In the genomic region with DNA sequence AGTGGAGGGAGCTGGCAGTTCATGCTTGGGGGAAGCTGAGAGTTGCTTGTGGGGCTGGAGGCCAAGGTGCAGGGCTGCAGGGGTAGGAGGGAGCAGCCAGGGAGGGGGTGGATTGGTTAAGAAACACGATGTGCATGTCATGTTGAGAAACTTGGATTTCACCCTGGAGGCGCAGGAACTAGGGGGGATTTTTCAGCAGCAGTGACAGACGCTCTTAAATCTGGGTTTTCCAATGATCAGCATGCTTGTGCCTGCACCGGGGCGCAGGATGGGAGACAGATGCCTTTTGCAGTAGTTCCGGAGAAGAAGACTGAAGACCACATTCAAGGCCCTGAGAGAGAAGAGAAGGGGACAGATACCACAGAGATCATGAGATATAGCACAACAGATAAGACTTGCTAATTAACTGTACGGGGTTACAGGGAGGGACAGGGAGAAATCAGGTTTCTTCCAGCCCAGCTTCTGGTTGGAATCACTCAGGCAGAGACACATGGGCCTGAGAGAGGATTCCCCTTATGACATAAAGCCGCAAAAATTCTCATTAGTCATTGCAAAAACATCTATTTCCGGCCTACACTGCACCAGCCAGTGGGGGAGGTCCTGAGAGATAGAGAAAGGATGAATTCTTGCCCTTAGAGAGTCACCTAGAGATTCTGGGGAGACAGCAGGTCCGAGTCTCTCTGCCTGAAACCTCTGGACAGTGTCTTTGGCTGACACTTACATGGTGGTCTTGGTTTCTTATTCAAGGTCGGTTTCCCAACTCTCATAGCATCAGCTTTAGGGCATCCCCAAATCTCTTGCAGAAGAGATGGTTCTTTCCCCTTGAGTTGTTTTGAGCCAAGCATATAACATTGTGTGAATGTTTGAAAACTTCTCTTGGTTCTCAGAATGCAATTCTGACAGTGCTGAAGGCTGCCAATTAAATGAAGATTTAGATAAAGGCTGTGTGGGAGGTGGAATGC, we compare ENCODE assay signal across 9 cellular contexts. TPM values are rescaled to one million over a fixed set of nuclear protein-coding genes. Genes with fewer than 3 reads are reported as not detected.
DNase-seq lines count a peak whose midpoint lies in the region; ATAC-seq and TF ChIP-seq lines count a peak whose summit lies in the region.
"Had no signal": no experiment of that assay in that cellular context is flagged by ENCODE, and none has a peak within 500 bp of the region (broad histone marks: within the 10 kb centered on the region; RNA-seq: fewer than 3 reads in every experiment).

No MANE protein-coding gene starts in this region.

- H3K27me3 ChIP-seq in SK-N-SH (ENCODE audit: insufficient read depth) (no peaks in the 10 kb centered on the region), thyroid gland (no peaks in the 10 kb centered on the region)
- H3K27me3 ChIP-seq in naive thymus-derived CD4-positive, alpha-beta T cell (ENCODE audit: control insufficient read depth in 2 of 2, insufficient read depth in 2 of 2, low read length in 2 of 2), result no peaks in the 10 kb centered on the region

- H2AFZ ChIP-seq in SK-N-SH (ENCODE audit: low read depth), result no peak overlapping the region

- CTCF ChIA-PET in SK-N-SH (lab: Yijun Ruan, JAX), result no interaction called here
- CTCF ChIA-PET in MCF 10A (lab: Yijun Ruan, JAX), result interaction anchor here (0.6 to 6.4 kb wide), 5 partner anchors 13 to 106 kb away, joined by 3 to 87 read pairs (median 3); no protein-coding TSS in a partner anchor
- CTCF ChIA-PET in naive thymus-derived CD4-positive, alpha-beta T cell (lab: Charles Lee), result no interaction called here

- no peaks in the 10 kb centered on the region for H3K9me2 ChIP-seq in SK-N-SH

- BruUV-seq in MCF 10A (replicated peaks; lab: Mats Ljungman, UMichigan), result TSS peak; percentile 71

- H3K27ac ChIP-seq in SK-N-SH (ENCODE audit: low read depth in 2 of 2, low read length in 1 of 2) (peak overlapping the region; percentile 75 to 96; a peak in 3 of 4 replicates), thyroid gland (no peak overlapping the region), coronary artery (peak overlapping the region in 1 of 2 donors; percentile 7)
- H3K27ac ChIP-seq in naive thymus-derived CD4-positive, alpha-beta T cell (ENCODE audit: low read depth, low read length), result peak overlapping the region; percentile 57
- H3K27ac ChIP-seq: lower lobe of right lung had no signal

- H3F3A ChIP-seq in SK-N-SH (replicated peaks; ENCODE audit: insufficient read depth), result peaks cover 52% of the 10 kb centered on the region

- peak in 1 of 2 experiments; percentile 95; a peak in 2 of 4 replicates for TF ChIP-seq EP300 in SK-N-SH (IDR thresholded peaks at IDR 0.05; ENCODE audit: borderline replicate concordance in 1 of 2, low read depth in 1 of 2, low read length in 1 of 2)

- TF ChIP-seq POLR2A in thyroid gland (IDR thresholded peaks at IDR 0.05), result no peak

- peaks cover 4% of the 10 kb centered on the region for H3K36me3 Mint-ChIP-seq in MCF 10A (ENCODE audit: insufficient read depth, unreplicated experiment)
- H3K36me3 Mint-ChIP-seq in naive thymus-derived CD4-positive, alpha-beta T cell, result peaks cover 0 to 16% (median 0%) of the 10 kb centered on the region in 5 donors

- ATAC-seq in HG03095 (IDR thresholded peaks at IDR 0.05; ENCODE audit: unreplicated experiment), result peak; percentile 75
- peak; percentile 70 for ATAC-seq in naive thymus-derived CD4-positive, alpha-beta T cell

- no peak for TF ChIP-seq RAD21 in SK-N-SH (IDR thresholded peaks at IDR 0.05; ENCODE audit: low read length)

- H3K9me3 Mint-ChIP-seq in MCF 10A (ENCODE audit: unreplicated experiment), result no peaks in the 10 kb centered on the region
- peaks cover 0 to 10% (median 0%) of the 10 kb centered on the region in 11 donors for H3K9me3 Mint-ChIP-seq in naive thymus-derived CD4-positive, alpha-beta T cell

- H3K79me2 ChIP-seq in SK-N-SH (ENCODE audit: insufficient read depth), result peaks cover 56% of the 10 kb centered on the region

- intact Hi-C loops in MCF 10A (cut with micrococcal nuclease) (loop anchor here (5.0 kb wide), 2 partner anchors 43 to 688 kb away; no protein-coding TSS in a partner anchor), thyroid gland (cut with DNase I) (no loop called here)
- intact Hi-C loops in naive thymus-derived CD4-positive, alpha-beta T cell (cut with micrococcal nuclease), result loop anchor here (2.0 to 10.0 kb wide), 6 partner anchors 17 to 1659 kb away; a partner anchor contains a TSS

- H3K9ac ChIP-seq in SK-N-SH, result peak overlapping the region; percentile 72

- H3K27ac Mint-ChIP-seq in MCF 10A (ENCODE audit: low read depth, unreplicated experiment), result peak overlapping the region; percentile 88
- peak overlapping the region; percentile 48 to 95 (median 87) for H3K27ac Mint-ChIP-seq in naive thymus-derived CD4-positive, alpha-beta T cell

- POLR2A ChIA-PET in SK-N-SH (lab: Yijun Ruan, JAX) (no interaction called here), MCF 10A (lab: Yijun Ruan, JAX) (interaction anchor here (0.6 to 2.8 kb wide), 7 partner anchors 13 to 1990 kb away, joined by 3 to 14 read pairs (median 3); no protein-coding TSS in a partner anchor)
- POLR2A ChIA-PET in naive thymus-derived CD4-positive, alpha-beta T cell (lab: Charles Lee), result no interaction called here

- H3K27me3 Mint-ChIP-seq in MCF 10A (ENCODE audit: insufficient read depth, unreplicated experiment), result no peaks in the 10 kb centered on the region
- no peaks in the 10 kb centered on the region for H3K27me3 Mint-ChIP-seq in naive thymus-derived CD4-positive, alpha-beta T cell

- TF ChIP-seq CTCF in SK-N-SH (IDR thresholded peaks at IDR 0.05), result no peak
- TF ChIP-seq CTCF in MCF 10A (IDR thresholded peaks at IDR 0.05; ENCODE audit: unreplicated experiment), result no peak
- no peak for TF ChIP-seq CTCF in thyroid gland (IDR thresholded peaks at IDR 0.05)
- TF ChIP-seq CTCF in coronary artery (IDR thresholded peaks at IDR 0.05), result no peak

- H3K36me3 ChIP-seq in SK-N-SH (replicated peaks in 1 of 2; ENCODE audit: control insufficient read depth in 1 of 2, insufficient read depth in 2 of 2, low read length in 1 of 2) (no peaks in the 10 kb centered on the region), thyroid gland (no peaks in the 10 kb centered on the region)
- H3K36me3 ChIP-seq in naive thymus-derived CD4-positive, alpha-beta T cell (ENCODE audit: control insufficient read depth in 2 of 3, insufficient read depth in 3 of 3, low read length in 3 of 3), result no peaks in the 10 kb centered on the region
- H3K36me3 ChIP-seq: lower lobe of right lung had no signal

- DNase-seq in activated gamma-delta T cell treated with Interleukin-2 at 50 U/mL for 16 hours, result peak; percentile 40
- no peak for DNase-seq in activated gamma-delta T cell (lab: John Stamatoyannopoulos, UW)
- DNase-seq in SK-N-SH, result no peak
- peak; percentile 89 for DNase-seq in MCF 10A (ENCODE audit: unreplicated experiment)
- peak in 8 of 9 donors; percentile 11 to 54 (median 36) for DNase-seq in naive thymus-derived CD4-positive, alpha-beta T cell
- no peak for DNase-seq in thyroid gland
- DNase-seq in coronary artery (ENCODE audit: low spot score), result no peak
- DNase-seq: lower lobe of right lung had no signal

- 8% methylated on average over 9 of the region's 11 CpGs for WGBS in SK-N-SH (ENCODE audit: low lambda C conversion rate)
- WGBS in thyroid gland, 2 donors, result 59 to 72% methylated on average over 11 of the region's 11 CpGs

- H4K20me1 ChIP-seq in SK-N-SH (ENCODE audit: insufficient read depth), result no peaks in the 10 kb centered on the region

- H3K9me3 ChIP-seq in SK-N-SH (no peaks in the 10 kb centered on the region), thyroid gland (no peaks in the 10 kb centered on the region)
- H3K9me3 ChIP-seq in naive thymus-derived CD4-positive, alpha-beta T cell (ENCODE audit: control insufficient read depth in 2 of 3, low read length in 3 of 3), result no peaks in the 10 kb centered on the region
- H3K9me3 ChIP-seq: lower lobe of right lung had no signal

- peak overlapping the region; percentile 59 for H3K4me3 Mint-ChIP-seq in MCF 10A (ENCODE audit: unreplicated experiment)
- H3K4me3 Mint-ChIP-seq in naive thymus-derived CD4-positive, alpha-beta T cell, result peak overlapping the region; percentile 27 to 77 (median 62)

- H3K4me1 Mint-ChIP-seq in MCF 10A (ENCODE audit: insufficient read depth, unreplicated experiment), result peaks cover 52% of the 10 kb centered on the region
- peaks cover 43 to 97% (median 84%) of the 10 kb centered on the region in 7 donors for H3K4me1 Mint-ChIP-seq in naive thymus-derived CD4-positive, alpha-beta T cell

- peak overlapping the region; percentile 64 for H3K4me2 ChIP-seq in SK-N-SH

- H3K4me3 ChIP-seq in SK-N-SH (ENCODE audit: low read depth in 2 of 2, low read length in 1 of 2), result peak overlapping the region in 1 of 2 experiments; percentile 16; a peak in 3 of 4 replicates
- H3K4me3 ChIP-seq in naive thymus-derived CD4-positive, alpha-beta T cell (ENCODE audit: low read length), result peak overlapping the region; percentile 2
- H3K4me3 ChIP-seq in thyroid gland (replicated peaks in 1 of 3), result no peak overlapping the region
- no peak overlapping the region for H3K4me3 ChIP-seq in coronary artery
- H3K4me3 ChIP-seq: lower lobe of right lung had no signal

- H3K4me1 ChIP-seq in SK-N-SH (ENCODE audit: control insufficient read depth in 1 of 2, insufficient read depth in 2 of 2, low read depth in 1 of 2, low read length in 1 of 2), result peaks cover 7 to 54% of the 10 kb centered on the region in 2 experiments
- H3K4me1 ChIP-seq in naive thymus-derived CD4-positive, alpha-beta T cell (ENCODE audit: control insufficient read depth in 2 of 2, insufficient read depth in 2 of 2, low read length in 2 of 2), result peaks cover 71 to 88% of the 10 kb centered on the region in 2 donors
- peaks cover 0 to 6% of the 10 kb centered on the region in 2 donors for H3K4me1 ChIP-seq in thyroid gland

TF ChIP-seq in SK-N-SH, 30 proteins besides CTCF, POLR2A, EP300 and RAD21 (continues in another document):
- TF ChIP-seq ELF1 (IDR thresholded peaks at IDR 0.05) (peak; percentile 31; the same call in 1 of the 2 replicates), FOXJ3 (CRISPR knock-in tag; IDR thresholded peaks at IDR 0.05) (no peak), POLR2AphosphoS5 (IDR thresholded peaks at IDR 0.05; ENCODE audit: low read depth, low read length) (peak; percentile 71), SIN3A (IDR thresholded peaks at IDR 0.05; ENCODE audit: borderline replicate concordance, low read depth, low read length) (peak; percentile 91; the same call in 1 of the 2 replicates), EZH2phosphoT487 (IDR thresholded peaks at IDR 0.05; ENCODE audit: borderline replicate concordance, low read depth) (no peak), FOSL2 (IDR thresholded peaks at IDR 0.05; ENCODE audit: borderline replicate concordance, low read depth) (peak; percentile 97), JUND (IDR thresholded peaks at IDR 0.05) (peak; percentile 99), TCF12 (IDR thresholded peaks at IDR 0.05) (peak; percentile 95)

RNA-seq across cellular contexts. Expression of a gene that starts 27.1 kb away (rescaled TPM):
- 93.0 and 107 TPM in 2 replicates for polyA plus RNA-seq in SK-N-SH (2012; rRNA removed)
- 68.6 and 78.0 TPM in 2 replicates for polyA plus RNA-seq in SK-N-SH (2012; cell fraction: cytosol; rRNA removed)
- 53.7 and 78.7 TPM in 2 replicates for polyA plus RNA-seq in SK-N-SH (2012; cell fraction: nucleus; rRNA removed)
- total RNA-seq in MCF 10A (2022) (49.3 and 55.2 TPM in 2 replicates), thyroid gland (10 to 100 TPM in 1 of 4 donors, 1 to 10 TPM in 3; 3.4 to 14.8 (median 6.5) TPM)
- not detected for total RNA-seq in naive thymus-derived CD4-positive, alpha-beta T cell
- not detected for polyA plus RNA-seq in naive thymus-derived CD4-positive, alpha-beta T cell

Comparison
In these comparisons a context has a peak if more than half of its experiments do, and no peak if none do; other contexts are left out.
1. DNase-seq: peak in activated gamma-delta T cell treated with Interleukin-2 at 50 U/mL for 16 hours (single experiment), MCF 10A (single experiment) and naive thymus-derived CD4-positive, alpha-beta T cell (8 of 9); none in activated gamma-delta T cell (single experiment), SK-N-SH (single experiment), thyroid gland (0 of 2) and coronary artery (single experiment).
2. H3K27ac ChIP-seq: peak in SK-N-SH (2 of 2) and naive thymus-derived CD4-positive, alpha-beta T cell (single experiment); none in thyroid gland (0 of 3).
3. RNA of a gene that starts 27.1 kb away (total RNA-seq): 49.3 to 55.2 TPM in MCF 10A and 3.4 to 14.8 TPM in thyroid gland; not detected in naive thymus-derived CD4-positive, alpha-beta T cell; every median in the first group is over 4 times any median in the second.